2 cellular contexts compared by ENCODE assay signal in genomic region chr11:62492586-62492985, GRCh38.
TF ChIP-seq lines count a peak whose summit lies in the region.

No MANE protein-coding gene starts in this region.

TF ChIP-seq in HepG2, 621 proteins besides CTCF, POLR2A, EP300 and RAD21:
- no peak for TF ChIP-seq ZSCAN21 (CRISPR knock-in tag; IDR thresholded peaks at IDR 0.05; ENCODE audit: borderline replicate concordance)
- TF ChIP-seq MED1 (CRISPR knock-in tag; IDR thresholded peaks at IDR 0.05), result no peak
- no peak for TF ChIP-seq TEAD2 (CRISPR knock-in tag; IDR thresholded peaks at IDR 0.05)
- TF ChIP-seq IRF9 (CRISPR knock-in tag; IDR thresholded peaks at IDR 0.05; ENCODE audit: borderline replicate concordance), result no peak
- TF ChIP-seq ZNF770 (CRISPR knock-in tag; IDR thresholded peaks at IDR 0.05), result peak; percentile 93
- peak; percentile 88 for TF ChIP-seq ZNF121 (CRISPR knock-in tag; IDR thresholded peaks at IDR 0.05)

TF ChIP-seq in K562, 482 proteins besides CTCF, POLR2A, EP300 and RAD21:
- TF ChIP-seq, protein P1, sequence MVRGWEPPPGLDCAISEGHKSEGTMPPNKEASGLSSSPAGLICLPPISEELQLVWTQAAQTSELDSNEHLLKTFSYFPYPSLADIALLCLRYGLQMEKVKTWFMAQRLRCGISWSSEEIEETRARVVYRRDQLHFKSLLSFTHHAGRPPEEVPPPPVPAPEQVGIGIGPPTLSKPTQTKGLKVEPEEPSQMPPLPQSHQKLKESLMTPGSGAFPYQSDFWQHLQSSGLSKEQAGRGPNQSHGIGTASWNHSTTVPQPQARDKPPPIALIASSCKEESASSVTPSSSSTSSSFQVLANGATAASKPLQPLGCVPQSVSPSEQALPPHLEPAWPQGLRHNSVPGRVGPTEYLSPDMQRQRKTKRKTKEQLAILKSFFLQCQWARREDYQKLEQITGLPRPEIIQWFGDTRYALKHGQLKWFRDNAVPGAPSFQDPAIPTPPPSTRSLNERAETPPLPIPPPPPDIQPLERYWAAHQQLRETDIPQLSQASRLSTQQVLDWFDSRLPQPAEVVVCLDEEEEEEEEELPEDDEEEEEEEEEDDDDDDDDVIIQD (CRISPR knock-in tag; IDR thresholded peaks at IDR 0.05), result no peak
- TF ChIP-seq NFYB (IDR thresholded peaks at IDR 0.05; ENCODE audit: extremely low read depth, insufficient read length), result no peak
- TF ChIP-seq PPARD (CRISPR knock-in tag; IDR thresholded peaks at IDR 0.05), result no peak
- no peak for TF ChIP-seq HIVEP1 (CRISPR knock-in tag; IDR thresholded peaks at IDR 0.05)
- no peak for TF ChIP-seq CREB5 (CRISPR knock-in tag; IDR thresholded peaks at IDR 0.05)
- TF ChIP-seq BCOR (IDR thresholded peaks at IDR 0.05), result 0 out of 2 replicates have a peak, but pooled peaks have one; percentile 14
- TF ChIP-seq C11orf30 (IDR thresholded peaks at IDR 0.05; ENCODE audit: low read depth), result no peak
- TF ChIP-seq XRCC5 (IDR thresholded peaks at IDR 0.05; ENCODE audit: low read depth, low read length), result no peak
- no peak for TF ChIP-seq RBM25 (IDR thresholded peaks at IDR 0.05; ENCODE audit: low read depth, low read length, severe bottlenecking)
- TF ChIP-seq ZBTB8A (IDR thresholded peaks at IDR 0.05; ENCODE audit: partially characterized antibody), result no peak
- TF ChIP-seq ZNF431 (CRISPR knock-in tag; IDR thresholded peaks at IDR 0.05), result no peak
- TF ChIP-seq ZNF121 (CRISPR knock-in tag; conservative IDR thresholded peaks at IDR 0.05), result 0 out of 2 replicates have a peak, but pooled peaks have one; percentile 33
- TF ChIP-seq TBP (optimal IDR thresholded peaks at IDR 0.05; ENCODE audit: low read depth, low read length), result no peak
TF ChIP-seq in K562: peak in this region for 2.
